1 cellular context compared by ENCODE assay signal in the genomic region with DNA sequence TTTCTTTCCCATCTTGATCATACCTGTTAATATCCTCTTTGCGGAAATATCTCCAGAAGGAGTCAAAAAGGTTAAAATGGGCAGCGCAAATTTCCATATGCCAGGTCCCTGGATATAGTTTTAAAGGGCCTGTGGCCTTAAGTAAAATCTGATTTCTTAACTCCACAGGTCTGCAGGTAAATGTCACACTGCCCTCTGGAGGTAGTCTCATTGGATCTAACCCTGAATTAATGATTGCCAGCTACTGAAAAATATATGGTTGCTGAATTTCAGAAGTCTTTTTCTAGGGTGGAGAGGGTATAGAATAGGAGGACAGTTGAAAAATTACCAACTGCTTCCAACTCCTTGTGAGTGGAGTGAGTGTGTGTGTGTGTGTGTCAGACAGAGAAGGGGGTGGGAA.
TF ChIP-seq lines count a peak whose summit lies in the region.

No MANE protein-coding gene starts in this region.

TF ChIP-seq in GM23338, 12 proteins besides CTCF, POLR2A, EP300 and RAD21:
- TF ChIP-seq, protein P1, sequence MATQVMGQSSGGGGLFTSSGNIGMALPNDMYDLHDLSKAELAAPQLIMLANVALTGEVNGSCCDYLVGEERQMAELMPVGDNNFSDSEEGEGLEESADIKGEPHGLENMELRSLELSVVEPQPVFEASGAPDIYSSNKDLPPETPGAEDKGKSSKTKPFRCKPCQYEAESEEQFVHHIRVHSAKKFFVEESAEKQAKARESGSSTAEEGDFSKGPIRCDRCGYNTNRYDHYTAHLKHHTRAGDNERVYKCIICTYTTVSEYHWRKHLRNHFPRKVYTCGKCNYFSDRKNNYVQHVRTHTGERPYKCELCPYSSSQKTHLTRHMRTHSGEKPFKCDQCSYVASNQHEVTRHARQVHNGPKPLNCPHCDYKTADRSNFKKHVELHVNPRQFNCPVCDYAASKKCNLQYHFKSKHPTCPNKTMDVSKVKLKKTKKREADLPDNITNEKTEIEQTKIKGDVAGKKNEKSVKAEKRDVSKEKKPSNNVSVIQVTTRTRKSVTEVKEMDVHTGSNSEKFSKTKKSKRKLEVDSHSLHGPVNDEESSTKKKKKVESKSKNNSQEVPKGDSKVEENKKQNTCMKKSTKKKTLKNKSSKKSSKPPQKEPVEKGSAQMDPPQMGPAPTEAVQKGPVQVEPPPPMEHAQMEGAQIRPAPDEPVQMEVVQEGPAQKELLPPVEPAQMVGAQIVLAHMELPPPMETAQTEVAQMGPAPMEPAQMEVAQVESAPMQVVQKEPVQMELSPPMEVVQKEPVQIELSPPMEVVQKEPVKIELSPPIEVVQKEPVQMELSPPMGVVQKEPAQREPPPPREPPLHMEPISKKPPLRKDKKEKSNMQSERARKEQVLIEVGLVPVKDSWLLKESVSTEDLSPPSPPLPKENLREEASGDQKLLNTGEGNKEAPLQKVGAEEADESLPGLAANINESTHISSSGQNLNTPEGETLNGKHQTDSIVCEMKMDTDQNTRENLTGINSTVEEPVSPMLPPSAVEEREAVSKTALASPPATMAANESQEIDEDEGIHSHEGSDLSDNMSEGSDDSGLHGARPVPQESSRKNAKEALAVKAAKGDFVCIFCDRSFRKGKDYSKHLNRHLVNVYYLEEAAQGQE (IDR thresholded peaks at IDR 0.05; ENCODE audit: unreplicated experiment), result no peak
- TF ChIP-seq JUNB (IDR thresholded peaks at IDR 0.05; ENCODE audit: unreplicated experiment), result no peak
- TF ChIP-seq ZNF114 (CRISPR knock-in tag; IDR thresholded peaks at IDR 0.05), result no peak
- no peak for TF ChIP-seq EZH2 (IDR thresholded peaks at IDR 0.05; ENCODE audit: low read depth, unreplicated experiment)
- TF ChIP-seq POLR2AphosphoS5 (IDR thresholded peaks at IDR 0.05; ENCODE audit: low read depth), result no peak
- no peak for TF ChIP-seq CREB1 (CRISPR knock-in tag; IDR thresholded peaks at IDR 0.05; ENCODE audit: low read depth)
- TF ChIP-seq ZNF331 (CRISPR knock-in tag; IDR thresholded peaks at IDR 0.05; ENCODE audit: low read depth), result no peak
- TF ChIP-seq STAT1 (IDR thresholded peaks at IDR 0.05; ENCODE audit: unreplicated experiment), result no peak
- TF ChIP-seq NANOG (IDR thresholded peaks at IDR 0.05; ENCODE audit: borderline replicate concordance), result no peak
- TF ChIP-seq, protein P2, sequence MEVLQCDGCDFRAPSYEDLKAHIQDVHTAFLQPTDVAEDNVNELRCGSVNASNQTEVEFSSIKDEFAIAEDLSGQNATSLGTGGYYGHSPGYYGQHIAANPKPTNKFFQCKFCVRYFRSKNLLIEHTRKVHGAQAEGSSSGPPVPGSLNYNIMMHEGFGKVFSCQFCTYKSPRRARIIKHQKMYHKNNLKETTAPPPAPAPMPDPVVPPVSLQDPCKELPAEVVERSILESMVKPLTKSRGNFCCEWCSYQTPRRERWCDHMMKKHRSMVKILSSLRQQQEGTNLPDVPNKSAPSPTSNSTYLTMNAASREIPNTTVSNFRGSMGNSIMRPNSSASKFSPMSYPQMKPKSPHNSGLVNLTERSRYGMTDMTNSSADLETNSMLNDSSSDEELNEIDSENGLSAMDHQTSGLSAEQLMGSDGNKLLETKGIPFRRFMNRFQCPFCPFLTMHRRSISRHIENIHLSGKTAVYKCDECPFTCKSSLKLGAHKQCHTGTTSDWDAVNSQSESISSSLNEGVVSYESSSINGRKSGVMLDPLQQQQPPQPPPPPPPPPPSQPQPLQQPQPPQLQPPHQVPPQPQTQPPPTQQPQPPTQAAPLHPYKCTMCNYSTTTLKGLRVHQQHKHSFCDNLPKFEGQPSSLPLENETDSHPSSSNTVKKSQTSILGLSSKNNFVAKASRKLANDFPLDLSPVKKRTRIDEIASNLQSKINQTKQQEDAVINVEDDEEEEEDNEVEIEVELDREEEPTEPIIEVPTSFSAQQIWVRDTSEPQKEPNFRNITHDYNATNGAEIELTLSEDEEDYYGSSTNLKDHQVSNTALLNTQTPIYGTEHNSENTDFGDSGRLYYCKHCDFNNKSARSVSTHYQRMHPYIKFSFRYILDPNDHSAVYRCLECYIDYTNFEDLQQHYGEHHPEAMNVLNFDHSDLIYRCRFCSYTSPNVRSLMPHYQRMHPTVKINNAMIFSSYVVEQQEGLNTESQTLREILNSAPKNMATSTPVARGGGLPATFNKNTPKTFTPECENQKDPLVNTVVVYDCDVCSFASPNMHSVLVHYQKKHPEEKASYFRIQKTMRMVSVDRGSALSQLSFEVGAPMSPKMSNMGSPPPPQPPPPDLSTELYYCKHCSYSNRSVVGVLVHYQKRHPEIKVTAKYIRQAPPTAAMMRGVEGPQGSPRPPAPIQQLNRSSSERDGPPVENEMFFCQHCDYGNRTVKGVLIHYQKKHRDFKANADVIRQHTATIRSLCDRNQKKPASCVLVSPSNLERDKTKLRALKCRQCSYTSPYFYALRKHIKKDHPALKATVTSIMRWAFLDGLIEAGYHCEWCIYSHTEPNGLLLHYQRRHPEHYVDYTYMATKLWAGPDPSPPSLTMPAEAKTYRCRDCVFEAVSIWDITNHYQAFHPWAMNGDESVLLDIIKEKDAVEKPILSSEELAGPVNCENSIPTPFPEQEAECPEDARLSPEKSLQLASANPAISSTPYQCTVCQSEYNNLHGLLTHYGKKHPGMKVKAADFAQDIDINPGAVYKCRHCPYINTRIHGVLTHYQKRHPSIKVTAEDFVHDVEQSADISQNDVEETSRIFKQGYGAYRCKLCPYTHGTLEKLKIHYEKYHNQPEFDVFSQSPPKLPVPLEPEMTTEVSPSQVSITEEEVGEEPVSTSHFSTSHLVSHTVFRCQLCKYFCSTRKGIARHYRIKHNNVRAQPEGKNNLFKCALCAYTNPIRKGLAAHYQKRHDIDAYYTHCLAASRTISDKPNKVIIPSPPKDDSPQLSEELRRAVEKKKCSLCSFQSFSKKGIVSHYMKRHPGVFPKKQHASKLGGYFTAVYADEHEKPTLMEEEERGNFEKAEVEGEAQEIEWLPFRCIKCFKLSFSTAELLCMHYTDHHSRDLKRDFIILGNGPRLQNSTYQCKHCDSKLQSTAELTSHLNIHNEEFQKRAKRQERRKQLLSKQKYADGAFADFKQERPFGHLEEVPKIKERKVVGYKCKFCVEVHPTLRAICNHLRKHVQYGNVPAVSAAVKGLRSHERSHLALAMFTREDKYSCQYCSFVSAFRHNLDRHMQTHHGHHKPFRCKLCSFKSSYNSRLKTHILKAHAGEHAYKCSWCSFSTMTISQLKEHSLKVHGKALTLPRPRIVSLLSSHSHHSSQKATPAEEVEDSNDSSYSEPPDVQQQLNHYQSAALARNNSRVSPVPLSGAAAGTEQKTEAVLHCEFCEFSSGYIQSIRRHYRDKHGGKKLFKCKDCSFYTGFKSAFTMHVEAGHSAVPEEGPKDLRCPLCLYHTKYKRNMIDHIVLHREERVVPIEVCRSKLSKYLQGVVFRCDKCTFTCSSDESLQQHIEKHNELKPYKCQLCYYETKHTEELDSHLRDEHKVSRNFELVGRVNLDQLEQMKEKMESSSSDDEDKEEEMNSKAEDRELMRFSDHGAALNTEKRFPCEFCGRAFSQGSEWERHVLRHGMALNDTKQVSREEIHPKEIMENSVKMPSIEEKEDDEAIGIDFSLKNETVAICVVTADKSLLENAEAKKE (CRISPR knock-in tag; IDR thresholded peaks at IDR 0.05), result no peak
- TF ChIP-seq EZH2phosphoT487 (IDR thresholded peaks at IDR 0.05; ENCODE audit: unreplicated experiment), result no peak
- TF ChIP-seq, protein P3, sequence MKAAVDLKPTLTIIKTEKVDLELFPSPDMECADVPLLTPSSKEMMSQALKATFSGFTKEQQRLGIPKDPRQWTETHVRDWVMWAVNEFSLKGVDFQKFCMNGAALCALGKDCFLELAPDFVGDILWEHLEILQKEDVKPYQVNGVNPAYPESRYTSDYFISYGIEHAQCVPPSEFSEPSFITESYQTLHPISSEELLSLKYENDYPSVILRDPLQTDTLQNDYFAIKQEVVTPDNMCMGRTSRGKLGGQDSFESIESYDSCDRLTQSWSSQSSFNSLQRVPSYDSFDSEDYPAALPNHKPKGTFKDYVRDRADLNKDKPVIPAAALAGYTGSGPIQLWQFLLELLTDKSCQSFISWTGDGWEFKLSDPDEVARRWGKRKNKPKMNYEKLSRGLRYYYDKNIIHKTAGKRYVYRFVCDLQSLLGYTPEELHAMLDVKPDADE (IDR thresholded peaks at IDR 0.05), result no peak
